ENCODE assay signal across 1 cellular context in genomic region chr15:73991726-73992593, GRCh38.
A peak's percentile ranks its signal among the peaks of the same experiment; 100 is the strongest.
TF ChIP-seq lines count a peak whose summit lies in the region.

TSS of gene STOML1 (minus strand) at chr15:73992295. CDS start at chr15:73992223, 72 bp downstream.

TF ChIP-seq in HepG2, 621 proteins besides CTCF, POLR2A, EP300 and RAD21 (continued from another document):
- TF ChIP-seq HMGXB4 (CRISPR knock-in tag; IDR thresholded peaks at IDR 0.05; ENCODE audit: borderline replicate concordance in 1 of 2, low read depth in 1 of 2) (peak; percentile 78 to 86; a peak in 3 of 4 replicates), ARID3A (IDR thresholded peaks at IDR 0.05; ENCODE audit: low read depth, low read length) (no peak), ZNF790 (CRISPR knock-in tag; IDR thresholded peaks at IDR 0.05; ENCODE audit: borderline replicate concordance) (peak; percentile 65; the same call in 1 of the 2 replicates), MAFK (conservative IDR thresholded peaks at IDR 0.05 in 1 of 2, IDR thresholded peaks at IDR 0.05 in 1 of 2; ENCODE audit: low read length in 2 of 2) (no peak), ZC3H4 (CRISPR knock-in tag; IDR thresholded peaks at IDR 0.05; ENCODE audit: borderline replicate concordance) (no peak), SAP130 (CRISPR knock-in tag; IDR thresholded peaks at IDR 0.05; ENCODE audit: low read depth) (peak; percentile 98), XRCC5 (optimal IDR thresholded peaks at IDR 0.05; ENCODE audit: low read length) (peak; percentile 78), ATF1 (CRISPR knock-in tag; IDR thresholded peaks at IDR 0.05) (no peak), ZFP36L1 (CRISPR knock-in tag; IDR thresholded peaks at IDR 0.05) (no peak), ZFYVE20 (CRISPR knock-in tag; IDR thresholded peaks at IDR 0.05; ENCODE audit: borderline replicate concordance, low read depth) (no peak), THAP11 (CRISPR knock-in tag; IDR thresholded peaks at IDR 0.05) (peak; percentile 94), KDM2A (CRISPR knock-in tag; IDR thresholded peaks at IDR 0.05; ENCODE audit: borderline replicate concordance, low read depth) (peak; percentile 54; the same call in 1 of the 2 replicates), ZNF44 (CRISPR knock-in tag; IDR thresholded peaks at IDR 0.05) (no peak), KMT2B (CRISPR knock-in tag; IDR thresholded peaks at IDR 0.05) (peak; percentile 66; the same call in 1 of the 2 replicates), ZNF10 (CRISPR knock-in tag; IDR thresholded peaks at IDR 0.05; ENCODE audit: borderline replicate concordance, low read depth) (no peak), PAX8 (CRISPR knock-in tag; IDR thresholded peaks at IDR 0.05; ENCODE audit: borderline replicate concordance) (no peak), TFDP1 (CRISPR knock-in tag; IDR thresholded peaks at IDR 0.05; ENCODE audit: borderline replicate concordance) (peak; percentile 88; the same call in 1 of the 2 replicates), NR1H2 (CRISPR knock-in tag; IDR thresholded peaks at IDR 0.05; ENCODE audit: borderline replicate concordance, low read depth) (0 out of 2 replicates have a peak, but pooled peaks have one; percentile 17), TSC22D2 (CRISPR knock-in tag; IDR thresholded peaks at IDR 0.05; ENCODE audit: borderline replicate concordance) (0 out of 2 replicates have a peak, but pooled peaks have one; percentile 29), ZNF564 (CRISPR knock-in tag; IDR thresholded peaks at IDR 0.05) (no peak), BCL3 (CRISPR knock-in tag; IDR thresholded peaks at IDR 0.05) (peak; percentile 42; the same call in 1 of the 2 replicates), ZNF737 (CRISPR knock-in tag; IDR thresholded peaks at IDR 0.05; ENCODE audit: borderline replicate concordance) (no peak), ZNF205 (CRISPR knock-in tag; IDR thresholded peaks at IDR 0.05) (0 out of 2 replicates have a peak, but pooled peaks have one; percentile 40)
